In genomic region chr11:1706634-1707400, GRCh38 we compare ENCODE assay signal across 8 cellular contexts. TPM values are rescaled to one million over a fixed set of nuclear protein-coding genes. Genes with fewer than 3 reads are reported as not detected.
DNase-seq lines count a peak whose midpoint lies in the region; ATAC-seq, FAIRE-seq and TF ChIP-seq lines count a peak whose summit lies in the region.

No MANE protein-coding gene starts in this region.

- H3K9ac ChIP-seq in Loucy (ENCODE audit: low read depth, low read length, poor library complexity, severe bottlenecking) (peak overlapping the region; percentile 72), K562 (ENCODE audit: insufficient read depth in 1 of 2, low read depth in 2 of 2, low read length in 2 of 2) (no peak overlapping the region), neural progenitor cell (no peak overlapping the region)

- no peaks in the 10 kb centered on the region for H3K9me2 ChIP-seq in Loucy (replicated peaks; ENCODE audit: low read depth, low read length)

- TF ChIP-seq CTCF in Loucy (conservative IDR thresholded peaks at IDR 0.05; ENCODE audit: low read length) (peak; percentile 58), K562 (IDR thresholded peaks at IDR 0.05 in 2 of 3, conservative IDR thresholded peaks at IDR 0.05 in 1 of 3; ENCODE audit: insufficient read depth in 2 of 3, low read depth in 1 of 3, low read length in 3 of 3) (peak; percentile 49 to 58 (median 52)), neural progenitor cell (IDR thresholded peaks at IDR 0.05) (peak; percentile 25), D721Med (IDR thresholded peaks at IDR 0.05; ENCODE audit: insufficient read depth, missing control alignments) (no peak)

- H3K4me1 ChIP-seq in Loucy (ENCODE audit: insufficient read depth, low read length, poor library complexity, severe bottlenecking): peaks cover 40% of the 10 kb centered on the region
- H3K4me1 ChIP-seq in K562 (replicated peaks in 1 of 2; ENCODE audit: control insufficient read depth in 2 of 2, insufficient read depth in 2 of 2, low read length in 2 of 2): no peaks in the 10 kb centered on the region
- H3K4me1 ChIP-seq in neural progenitor cell: no peaks in the 10 kb centered on the region

- H3K79me2 ChIP-seq in Loucy (ENCODE audit: insufficient read depth, low read length) (no peaks in the 10 kb centered on the region), K562 (ENCODE audit: control insufficient read depth, insufficient read depth, low read length) (no peaks in the 10 kb centered on the region), neural progenitor cell (ENCODE audit: low read depth) (no peaks in the 10 kb centered on the region)

- intact Hi-C loops in K562 (cut with micrococcal nuclease): no loop called here

- in situ Hi-C loops in K562 (cut with MboI): no loop called here

- ATAC-seq in K562 (peak; percentile 72), HG03045 (IDR thresholded peaks at IDR 0.05; ENCODE audit: unreplicated experiment) (no peak)

- BruUV-seq in K562 (replicated peaks; lab: Mats Ljungman, UMichigan): no TSS peak

- peaks cover 5% of the 10 kb centered on the region for H3K9me3 Mint-ChIP-seq in neural progenitor cell

- no peaks in the 10 kb centered on the region for H4K20me1 ChIP-seq in Loucy (ENCODE audit: insufficient read depth, low read length, poor library complexity, severe bottlenecking)
- no peaks in the 10 kb centered on the region for H4K20me1 ChIP-seq in K562 (replicated peaks; ENCODE audit: control insufficient read depth, insufficient read depth, low read length)
- H4K20me1 ChIP-seq in neural progenitor cell (ENCODE audit: low read depth): no peaks in the 10 kb centered on the region

- no peaks in the 10 kb centered on the region for H3K27me3 ChIP-seq in Loucy (ENCODE audit: insufficient read depth, low read length, poor library complexity, severe bottlenecking)
- peaks cover 15 to 32% of the 10 kb centered on the region in 2 experiments; a peak in 4 of 5 replicates for H3K27me3 ChIP-seq in K562 (ENCODE audit: control insufficient read depth in 2 of 2, insufficient read depth in 2 of 2, low read length in 2 of 2)
- peaks cover 15% of the 10 kb centered on the region for H3K27me3 ChIP-seq in neural progenitor cell

- no peak for TF ChIP-seq EP300 in K562 (IDR thresholded peaks at IDR 0.05; ENCODE audit: low read length)

- no peaks in the 10 kb centered on the region for H3K36me3 ChIP-seq in Loucy (ENCODE audit: insufficient read depth, low read length)
- H3K36me3 ChIP-seq in K562 (ENCODE audit: control insufficient read depth, insufficient read depth, low read length): no peaks in the 10 kb centered on the region
- no peaks in the 10 kb centered on the region for H3K36me3 ChIP-seq in neural progenitor cell

- H3K4me2 ChIP-seq in Loucy (ENCODE audit: low read depth, low read length, poor library complexity, severe bottlenecking): peak overlapping the region; percentile 81
- no peak overlapping the region for H3K4me2 ChIP-seq in K562 (ENCODE audit: insufficient read depth, low read length)
- no peak overlapping the region for H3K4me2 ChIP-seq in neural progenitor cell

- FAIRE-seq in K562 (lab: Jason Lieb, UNC): peak; percentile 55
- FAIRE-seq in D721Med (lab: Jason Lieb, UNC): no peak

- POLR2A ChIA-PET in K562 (lab: Yijun Ruan, JAX): interaction anchor here (1.4 kb wide), 1 partner anchor 26 kb away, joined by 3 read pairs; no protein-coding TSS in a partner anchor

- no peaks in the 10 kb centered on the region for H3K4me1 Mint-ChIP-seq in neural progenitor cell

- peaks cover 13% of the 10 kb centered on the region for H3K27me3 Mint-ChIP-seq in neural progenitor cell (ENCODE audit: insufficient read depth, low read depth)

- H3K9me3 ChIP-seq in Loucy (ENCODE audit: insufficient read depth, low read depth, low read length) (peaks cover 17% of the 10 kb centered on the region), K562 (replicated peaks; ENCODE audit: control insufficient read depth, insufficient read depth, low read depth, low read length) (no peaks in the 10 kb centered on the region), neural progenitor cell (ENCODE audit: low read depth) (no peaks in the 10 kb centered on the region)

- no peaks in the 10 kb centered on the region for H3K9me1 ChIP-seq in K562 (ENCODE audit: control insufficient read depth, insufficient read depth, low read length)

- H3K27ac ChIP-seq in K562 (ENCODE audit: extremely low read depth, low read depth, low read length) (no peak overlapping the region), neural progenitor cell (no peak overlapping the region)

- no peak overlapping the region for H2AFZ ChIP-seq in Loucy (ENCODE audit: low read length)
- H2AFZ ChIP-seq in K562 (ENCODE audit: low read depth, low read length): no peak overlapping the region
- no peak overlapping the region for H2AFZ ChIP-seq in neural progenitor cell (replicated peaks)

- no peak overlapping the region for H3K27ac Mint-ChIP-seq in neural progenitor cell

- CTCF ChIA-PET in K562 (lab: Yijun Ruan, JAX; ENCODE audit: low intra/inter-chr PET ratio): interaction anchor here (0.6 kb wide), 1 partner anchor 125 kb away, joined by 3 read pairs; no protein-coding TSS in a partner anchor

- no peak overlapping the region for H3K4me3 Mint-ChIP-seq in neural progenitor cell

- no peaks in the 10 kb centered on the region for H3K36me3 Mint-ChIP-seq in neural progenitor cell

- H3K4me3 ChIP-seq in Loucy (ENCODE audit: low read length, poor library complexity, severe bottlenecking): peak overlapping the region; percentile 64
- H3K4me3 ChIP-seq in K562: no peak overlapping the region
- H3K4me3 ChIP-seq in neural progenitor cell: no peak overlapping the region

- no peak for TF ChIP-seq POLR2A in K562 (conservative IDR thresholded peaks at IDR 0.05)

- peaks cover 13% of the 10 kb centered on the region for H3F3A ChIP-seq in Loucy (ENCODE audit: low read depth)
- no peaks in the 10 kb centered on the region for H3F3A ChIP-seq in neural progenitor cell (ENCODE audit: low read depth)

- peak; percentile 16 to 60; a peak in 2 of 4 replicates for TF ChIP-seq RAD21 in K562 (CRISPR knock-in tag; conservative IDR thresholded peaks at IDR 0.05 in 1 of 2, IDR thresholded peaks at IDR 0.05 in 1 of 2)

- DNase-seq in GDM1 (lab: John Stamatoyannopoulos, UW): peak; percentile 33
- peak in 2 of 4 experiments; percentile 26 to 30 for DNase-seq in K562 (ENCODE audit: extremely low read depth in 1 of 4, low spot score in 3 of 4)
- peak; percentile 19 for DNase-seq in neural progenitor cell (ENCODE audit: low spot score)
- no peak for DNase-seq in D721Med (ENCODE audit: insufficient read length, low spot score)
- no peak for DNase-seq in inferior parietal cortex (ENCODE audit: extremely low spot score)
- DNase-seq in SW 1271 (lab: John Stamatoyannopoulos, UW): no peak

- 0% methylated on average over 17 of the region's 17 CpGs for WGBS in K562 (ENCODE audit: insufficient coverage, low coverage, missing lambda C conversion rate)

RNA-seq across cellular contexts. Expression of gene KRTAP5-6, which starts 9.8 kb away (rescaled TPM):
- not detected in 2 replicates for total RNA-seq in K562 (2011; cell fraction: chromatin; rRNA removed; ENCODE audit: low replicate concordance)
- not detected in 2 replicates for total RNA-seq in K562 (2011; cell fraction: nucleolus; rRNA removed)
- not detected in 2 replicates for total RNA-seq in K562 (2011; cell fraction: nucleoplasm; rRNA removed)
- total RNA-seq in K562 (2014; rRNA removed) (not detected in 2 replicates), K562 (2014; rRNA removed; fragmentation: Illumina TruSeq; extraction: Trizol) (not detected in 2 replicates), K562 (2015; rRNA removed; fragmentation: Illumina TruSeq; extraction: Trizol) (not detected in 2 replicates), K562 (2021) (not detected in 2 replicates), neural progenitor cell (ENCODE audit: low replicate concordance) (not detected in 2 replicates)
- polyA plus RNA-seq in K562 (2011; rRNA removed) (not detected in 2 replicates), K562 (2014; fragmentation: Illumina TruSeq; extraction: Trizol) (not detected in 2 replicates), K562 (2014; fragmentation: Nextera tagmentation; extraction: Ambion mirVana) (not detected), K562 (2014; rRNA removed) (not detected in 2 replicates)
- not detected in 2 replicates for polyA plus RNA-seq in K562 (2011; cell fraction: cytosol; rRNA removed)
- polyA plus RNA-seq in K562 (2011; cell fraction: nucleus; rRNA removed): not detected in 2 replicates
- not detected in 2 replicates for polyA plus RNA-seq in K562 (2012)
- polyA minus RNA-seq in K562 (2011; rRNA and poly(A)+ RNA removed): not detected in 2 replicates
- not detected in 2 replicates for polyA minus RNA-seq in K562 (2011; cell fraction: cytosol; rRNA and poly(A)+ RNA removed)
- not detected in 2 replicates for polyA minus RNA-seq in K562 (2011; cell fraction: nucleus; rRNA and poly(A)+ RNA removed)

RNA-seq across cellular contexts. Expression of gene IFITM10, which starts 43.6 kb away (rescaled TPM):
- total RNA-seq in K562 (2011; cell fraction: chromatin; rRNA removed; ENCODE audit: low replicate concordance): 0.21 and 0.23 TPM in 2 replicates
- total RNA-seq in K562 (2011; cell fraction: nucleolus; rRNA removed): 0.26 and 0.33 TPM in 2 replicates
- total RNA-seq in K562 (2011; cell fraction: nucleoplasm; rRNA removed): 0.37 TPM in 1 of 2 replicates, not detected in the other
- total RNA-seq in K562 (2014; rRNA removed) (0.09 TPM in 1 of 2 replicates, not detected in the other), K562 (2014; rRNA removed; fragmentation: Illumina TruSeq; extraction: Trizol) (not detected in 2 replicates), K562 (2015; rRNA removed; fragmentation: Illumina TruSeq; extraction: Trizol) (not detected in 2 replicates), K562 (2021) (0.13 TPM in 1 of 2 replicates, not detected in the other), neural progenitor cell (ENCODE audit: low replicate concordance) (0.34 TPM in 1 of 2 replicates, not detected in the other)
- polyA plus RNA-seq in K562 (2011; rRNA removed) (not detected in 2 replicates), K562 (2014; fragmentation: Illumina TruSeq; extraction: Trizol) (not detected in 2 replicates), K562 (2014; fragmentation: Nextera tagmentation; extraction: Ambion mirVana) (not detected), K562 (2014; rRNA removed) (0.08 TPM in 1 of 2 replicates, not detected in the other)
- not detected in 2 replicates for polyA plus RNA-seq in K562 (2011; cell fraction: cytosol; rRNA removed)
- polyA plus RNA-seq in K562 (2011; cell fraction: nucleus; rRNA removed): 0.16 TPM in 1 of 2 replicates, not detected in the other
- 0.09 and 0.15 TPM in 2 replicates for polyA plus RNA-seq in K562 (2012)
- polyA minus RNA-seq in K562 (2011; rRNA and poly(A)+ RNA removed): not detected in 2 replicates
- not detected in 2 replicates for polyA minus RNA-seq in K562 (2011; cell fraction: cytosol; rRNA and poly(A)+ RNA removed)
- not detected in 2 replicates for polyA minus RNA-seq in K562 (2011; cell fraction: nucleus; rRNA and poly(A)+ RNA removed)

RNA-seq across cellular contexts. Expression of gene CTSD, which starts 56.9 kb away (rescaled TPM):
- 15.6 and 81.0 TPM in 2 replicates for total RNA-seq in K562 (2011; cell fraction: chromatin; rRNA removed; ENCODE audit: low replicate concordance)
- 131 and 132 TPM in 2 replicates for total RNA-seq in K562 (2011; cell fraction: nucleolus; rRNA removed)
- total RNA-seq in K562 (2011; cell fraction: nucleoplasm; rRNA removed): 68.3 and 83.1 TPM in 2 replicates
- total RNA-seq in K562 (2014; rRNA removed) (72.3 and 87.0 TPM in 2 replicates), K562 (2014; rRNA removed; fragmentation: Illumina TruSeq; extraction: Trizol) (10.9 and 12.3 TPM in 2 replicates), K562 (2015; rRNA removed; fragmentation: Illumina TruSeq; extraction: Trizol) (40.9 and 42.3 TPM in 2 replicates), K562 (2021) (112 and 116 TPM in 2 replicates), neural progenitor cell (ENCODE audit: low replicate concordance) (38.2 and 94.6 TPM in 2 replicates)
- polyA plus RNA-seq in K562 (2011; rRNA removed) (21.7 and 37.1 TPM in 2 replicates), K562 (2014; fragmentation: Illumina TruSeq; extraction: Trizol) (66.8 and 111 TPM in 2 replicates), K562 (2014; fragmentation: Nextera tagmentation; extraction: Ambion mirVana) (1 to 10 TPM; 1.0 to 3.7 TPM), K562 (2014; rRNA removed) (40.5 and 46.8 TPM in 2 replicates)
- polyA plus RNA-seq in K562 (2011; cell fraction: cytosol; rRNA removed): 39.6 and 74.7 TPM in 2 replicates
- 22.7 and 35.2 TPM in 2 replicates for polyA plus RNA-seq in K562 (2011; cell fraction: nucleus; rRNA removed)
- 84.2 and 325 TPM in 2 replicates for polyA plus RNA-seq in K562 (2012)
- 12.8 and 17.9 TPM in 2 replicates for polyA minus RNA-seq in K562 (2011; rRNA and poly(A)+ RNA removed)
- polyA minus RNA-seq in K562 (2011; cell fraction: cytosol; rRNA and poly(A)+ RNA removed): 46.3 and 49.3 TPM in 2 replicates
- polyA minus RNA-seq in K562 (2011; cell fraction: nucleus; rRNA and poly(A)+ RNA removed): 10.1 and 11.1 TPM in 2 replicates

Comparison
In these comparisons a context has a peak if more than half of its experiments do, and no peak if none do; other contexts are left out.
1. DNase-seq: peak in GDM1 (single experiment) and neural progenitor cell (single experiment); none in D721Med (single experiment), inferior parietal cortex (single experiment) and SW 1271 (0 of 2).